ENCODE assay signal across 10 cellular contexts in the genomic region with DNA sequence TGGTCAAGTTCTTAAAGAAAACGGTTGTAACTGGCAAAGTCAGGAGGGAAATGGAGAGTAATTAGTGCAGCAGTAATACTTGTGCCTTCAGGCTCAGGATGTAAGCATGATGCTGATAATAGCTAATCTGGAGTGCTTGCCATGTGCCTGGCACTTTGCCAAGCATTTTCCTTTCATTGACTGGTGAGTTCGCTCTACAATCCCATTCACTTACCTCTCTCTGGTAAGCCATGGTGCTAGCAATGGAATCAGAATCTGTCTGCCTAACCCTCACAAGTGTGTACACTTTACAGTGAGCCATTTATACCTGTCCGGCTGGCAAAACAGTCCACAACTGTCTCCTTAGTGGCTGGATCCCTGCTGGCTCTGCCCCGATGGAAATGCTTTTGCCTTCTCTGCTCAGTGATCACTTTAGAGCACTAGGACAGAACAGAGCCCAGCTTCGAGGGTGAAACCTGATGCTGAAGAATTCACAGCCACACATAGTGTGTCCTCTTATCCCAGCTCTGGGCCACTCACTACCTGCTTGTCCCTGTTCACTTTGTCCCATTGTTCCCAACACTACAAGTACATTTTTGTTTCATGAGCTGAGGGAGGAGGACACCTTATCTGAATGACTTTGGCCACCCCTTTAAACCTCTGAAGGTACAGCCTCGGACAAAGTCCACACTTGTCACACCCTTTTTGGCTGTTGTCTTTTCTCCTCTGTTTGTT. TPM values are rescaled to one million over a fixed set of nuclear protein-coding genes. Genes with fewer than 3 reads are reported as not detected.
DNase-seq lines count a peak whose midpoint lies in the region; ATAC-seq, FAIRE-seq and TF ChIP-seq lines count a peak whose summit lies in the region.
"Had no signal": no experiment of that assay in that cellular context is flagged by ENCODE, and none has a peak within 500 bp of the region (broad histone marks: within the 10 kb centered on the region; RNA-seq: fewer than 3 reads in every experiment).

No MANE protein-coding gene starts in this region.

- intact Hi-C loops in left ventricle myocardium superior (cut with micrococcal nuclease) (no loop called here), transverse colon (cut with DNase I; ENCODE audit: low total_unique reads) (no loop called here)

- FAIRE-seq in urothelium cell line (lab: Jason Lieb, UNC), result no peak

- no peak for TF ChIP-seq EP300 in transverse colon (IDR thresholded peaks at IDR 0.05; ENCODE audit: low read depth)

- peak; percentile 43 for TF ChIP-seq POLR2A in transverse colon (IDR thresholded peaks at IDR 0.05)

- H3K27me3 ChIP-seq in transverse colon, result no peaks in the 10 kb centered on the region

- DNase-seq in NCI-H187 (lab: John Stamatoyannopoulos, UW), result peak; percentile 4 to 18
- DNase-seq in NCI-H187 treated with DMSO at 0.1 percent for 48 hours (lab: John Stamatoyannopoulos, UW), result no peak
- DNase-seq in RPMI7951 (ENCODE audit: low read depth), result peak; percentile 53
- DNase-seq in left ventricle myocardium superior, result peak; percentile 57
- peak; percentile 58 for DNase-seq in transverse colon
- DNase-seq in urothelium cell line (ENCODE audit: low spot score), result no peak
- DNase-seq in UCSD-AML1 (lab: John Stamatoyannopoulos, UW; ENCODE audit: unreplicated experiment), result no peak
- DNase-seq: T1000 had no signal

- ATAC-seq in left ventricle myocardium superior (peak; percentile 89), HG03108 (IDR thresholded peaks at IDR 0.05; ENCODE audit: unreplicated experiment) (no peak)

- peak overlapping the region; percentile 67 to 77 (median 72) for H3K27ac ChIP-seq in transverse colon

- WGBS in transverse colon (ENCODE audit: low coverage in 1 of 2), 2 donors, result 57 to 78% methylated on average over 3 to 6 of the region's 6 CpGs

- no peak for TF ChIP-seq CTCF in transverse colon (IDR thresholded peaks at IDR 0.05)

- no peaks in the 10 kb centered on the region for H3K9me3 ChIP-seq in transverse colon

- in situ Hi-C loops in transverse colon (cut with MboI; ENCODE audit: low pct_ligation_motif_present in 1 of 4, low pct_unique_long_range_greater_than_20kb in 1 of 4, low sequenced_read_pairs in 3 of 4), result no loop called here

- H3K36me3 ChIP-seq in transverse colon, result peaks cover 0 to 12% (median 4%) of the 10 kb centered on the region in 4 donors

- peaks cover 0 to 24% (median 17%) of the 10 kb centered on the region in 4 donors for H3K4me1 ChIP-seq in transverse colon

- H3K4me3 ChIP-seq in transverse colon, result no peak overlapping the region

RNA-seq across cellular contexts. Expression of a gene that starts 10.3 kb away (rescaled TPM):
- 87.7 and 92.7 TPM in 2 replicates for total RNA-seq in RPMI7951 (2014; rRNA removed; shearing (Covaris generic))
- total RNA-seq in left ventricle myocardium superior (102 TPM), transverse colon (100 to 1,000 TPM; 321 to 818 (median 572) TPM)

RNA-seq across cellular contexts. Expression of a gene that starts 10.9 kb away (rescaled TPM):
- total RNA-seq in RPMI7951 (2014; rRNA removed; shearing (Covaris generic)), result not detected in 2 replicates
- total RNA-seq in left ventricle myocardium superior (not detected), transverse colon (not detected)
- total RNA-seq: posterior vena cava had no signal

Comparison
In these comparisons a context has a peak if more than half of its experiments do, and no peak if none do; other contexts are left out.
1. DNase-seq: peak in NCI-H187 (2 of 2), RPMI7951 (single experiment), left ventricle myocardium superior (single experiment) and transverse colon (single experiment); none in NCI-H187 treated with DMSO at 0.1 percent for 48 hours (single experiment), urothelium cell line (single experiment) and UCSD-AML1 (single experiment).